In genomic region chr3:25901796-25902195, GRCh38 we compare ENCODE assay signal across 23 cellular contexts.
"Had no signal": no experiment of that assay in that cellular context is flagged by ENCODE, and none has a peak within 500 bp of the region (broad histone marks: within the 10 kb centered on the region; RNA-seq: fewer than 3 reads in every experiment).

No MANE protein-coding gene starts in this region.

- H3K9me3 ChIP-seq: left ventricle myocardium inferior, prostate gland, right atrium auricular region, transverse colon, vagina had no signal

- H3K4me3 Mint-ChIP-seq: endodermal cell, neural crest cell had no signal

- H3K27ac ChIP-seq: foreskin keratinocyte, left ventricle myocardium inferior, prostate gland, right atrium auricular region, transverse colon, vagina had no signal

- H3K36me3 Mint-ChIP-seq: activated naive CD4-positive, alpha-beta T cell treated with anti-CD3 and anti-CD28 coated beads, Interleukin-2, amount 50 U/mL, for 72 hours had no signal

- H3K27ac Mint-ChIP-seq: activated naive CD4-positive, alpha-beta T cell treated with anti-CD3 and anti-CD28 coated beads, Interleukin-2, amount 50 U/mL, for 72 hours; endodermal cell had no signal

- DNase-seq: activated CD8-positive, alpha-beta memory T cell treated with anti-CD3 and anti-CD28 coated beads for 24 hours; activated CD8-positive, alpha-beta memory T cell treated with anti-CD3 and anti-CD28 coated beads, Interleukin-2, amount 50 U/mL, for 48 hours; activated effector memory CD4-positive, alpha-beta T cell treated with anti-CD3 and anti-CD28 coated beads, Interleukin-2, amount 50 U/mL, for 16 hours; activated T-cell treated with anti-CD3 and anti-CD28 coated beads, Interleukin-2, amount 50 U/mL, for 48 hours; amniotic stem cell; dorsolateral prefrontal cortex; endodermal cell; foreskin keratinocyte; glutamatergic neuron; hypothalamus; kidney; left ventricle myocardium inferior; mammary epithelial cell; stimulated activated CD4-positive, alpha-beta T cell treated with anti-CD3 and anti-CD28 coated beads, Interleukin-2, amount 100 ng/mL, for 24 hours; stimulated activated naive CD8-positive, alpha-beta T cell treated with anti-CD3 and anti-CD28 coated beads, Interleukin-15, Interleukin-2, amounts not matched to agents 100 U/mL and 50 U/mL, for 24 hours; substantia nigra; transverse colon had no signal

- H3K36me3 ChIP-seq: left ventricle myocardium inferior, prostate gland, right atrium auricular region, transverse colon, vagina had no signal

- H3K4me1 ChIP-seq: foreskin keratinocyte, left ventricle myocardium inferior, prostate gland, right atrium auricular region, transverse colon, vagina had no signal

- H3K4me3 ChIP-seq: dorsolateral prefrontal cortex, left ventricle myocardium inferior, prostate gland, right atrium auricular region, transverse colon, vagina had no signal

- H3K9me3 Mint-ChIP-seq: activated naive CD4-positive, alpha-beta T cell treated with anti-CD3 and anti-CD28 coated beads, Interleukin-2, amount 50 U/mL, for 72 hours; endodermal cell had no signal

- H3K27me3 ChIP-seq: dorsolateral prefrontal cortex, foreskin keratinocyte, right atrium auricular region, transverse colon, vagina had no signal

- ATAC-seq: activated CD4-positive, CD25-positive, alpha-beta regulatory T cell treated with anti-CD3 and anti-CD28 coated beads, Interleukin-2, amount 50 U/mL, for 24 hours; activated naive CD4-positive, alpha-beta T cell treated with anti-CD3 and anti-CD28 coated beads, Interleukin-2, amount 50 U/mL, for 72 hours; foreskin keratinocyte; stimulated activated naive CD8-positive, alpha-beta T cell treated with anti-CD3 and anti-CD28 coated beads, Interleukin-15, Interleukin-2, amounts not matched to agents 100 U/mL and 50 U/mL, for 24 hours had no signal
